ENCODE assay signal across 20 cellular contexts in the genomic region with DNA sequence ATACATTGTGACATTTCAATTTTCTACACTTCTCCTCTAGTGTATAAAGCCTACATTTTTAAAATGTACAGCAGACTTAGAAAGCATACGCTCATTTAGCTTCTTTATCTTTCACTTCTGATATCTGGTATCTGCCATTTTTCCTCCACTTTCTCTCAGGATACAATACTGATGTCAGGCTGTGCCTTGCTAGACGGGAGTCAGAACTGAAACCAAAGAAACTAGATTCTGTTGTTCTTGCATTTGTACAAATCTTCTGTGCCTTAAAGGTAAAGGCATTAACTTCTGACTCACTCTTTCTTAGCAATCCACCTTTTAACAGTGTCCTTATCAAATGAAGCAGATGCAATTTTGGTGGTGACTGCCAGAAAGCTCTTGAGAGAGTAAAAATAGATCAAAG.
DNase-seq lines count a peak whose midpoint lies in the region; ATAC-seq, FAIRE-seq and TF ChIP-seq lines count a peak whose summit lies in the region.
"Had no signal": no experiment of that assay in that cellular context is flagged by ENCODE, and none has a peak within 500 bp of the region (broad histone marks: within the 10 kb centered on the region; RNA-seq: fewer than 3 reads in every experiment).

No MANE protein-coding gene starts in this region.

- no peaks in the 10 kb centered on the region for H3K36me3 Mint-ChIP-seq in CD8-positive, alpha-beta T cell

- no TSS peak for BruUV-seq in GM12878 (replicated peaks; lab: Mats Ljungman, UMichigan)

- no peaks in the 10 kb centered on the region for H3K79me1 ChIP-seq in neuronal stem cell (ENCODE audit: low read depth, low read length)

- no peaks in the 10 kb centered on the region for H3K4me1 Mint-ChIP-seq in CD8-positive, alpha-beta T cell (ENCODE audit: low read depth)

- no peaks in the 10 kb centered on the region for H3K79me2 ChIP-seq in GM12878 (ENCODE audit: control insufficient read depth, insufficient read depth, low read length)

- H2AFZ ChIP-seq in GM12878 (ENCODE audit: control insufficient read depth, low read depth, low read length) (no peak overlapping the region), neuronal stem cell (ENCODE audit: low read length) (peak overlapping the region; percentile 36)

- TF ChIP-seq RAD21 in GM12878 (IDR thresholded peaks at IDR 0.05; ENCODE audit: insufficient read depth, low read depth, low read length) = no peak

- no peak for TF ChIP-seq POLR2A in GM12878 (IDR thresholded peaks at IDR 0.05; ENCODE audit: low read depth, low read length)

- ATAC-seq in GM12878 (peak; percentile 81), sciatic nerve (no peak)
- ATAC-seq in CD8-positive, alpha-beta T cell = no peak
- ATAC-seq: PC-3 had no signal

- SMC1A ChIA-PET in GM12878 (lab: Charles Lee; ENCODE audit: uncharacterized antibody, unreplicated experiment) = interaction anchor here (0.7 to 2.5 kb wide), 8 partner anchors 13 to 1203 kb away, joined by 3 to 8 read pairs (median 4); no protein-coding TSS in a partner anchor

- no peak overlapping the region for H3K4me3 ChIP-seq in GM12878
- H3K4me3 ChIP-seq in neuronal stem cell (ENCODE audit: low read length in 2 of 2) = no peak overlapping the region
- H3K4me3 ChIP-seq in CD8-positive, alpha-beta T cell (ENCODE audit: low read depth, low read length) = no peak overlapping the region
- no peak overlapping the region for H3K4me3 ChIP-seq in HAP-1
- H3K4me3 ChIP-seq: BLaER1 treated with 17β-estradiol and CSF1 and Interleukin-3, amounts not matched to agents 10 nM and 100 nM had no signal

- no peak overlapping the region for H2BK12ac ChIP-seq in neuronal stem cell (ENCODE audit: low read length)

- H3K27ac Mint-ChIP-seq in CD8-positive, alpha-beta T cell = no peak overlapping the region

- no peak overlapping the region for H3K4ac ChIP-seq in neuronal stem cell (ENCODE audit: low read length)

- 20% methylated on average over 2 of the region's 2 CpGs for WGBS in GM12878 (ENCODE audit: insufficient coverage, insufficient replicate concordance, low lambda C conversion rate, missing lambda C conversion rate)
- no CpG with 5 or more reads among the region's 2 CpGs for WGBS in neuronal stem cell (ENCODE audit: extremely low coverage in 2 of 2, insufficient read length in 2 of 2, insufficient replicate concordance in 1 of 2), 2 donors

- H2AK5ac ChIP-seq in neuronal stem cell (ENCODE audit: low read depth, low read length) = no peak overlapping the region

- RAD21 ChIA-PET in GM12878 (lab: Charles Lee; ENCODE audit: unreplicated experiment) = interaction anchor here (0.9 to 1.1 kb wide), 2 partner anchors 79 to 211 kb away, joined by 3 to 4 read pairs; no protein-coding TSS in a partner anchor

- no peak overlapping the region for H3K4me3 Mint-ChIP-seq in CD8-positive, alpha-beta T cell

- H2BK15ac ChIP-seq in neuronal stem cell (ENCODE audit: low read length) = no peak overlapping the region

- H3K9me3 ChIP-seq in GM12878 (replicated peaks; ENCODE audit: control insufficient read depth, insufficient read depth, low read length) = no peaks in the 10 kb centered on the region
- no peaks in the 10 kb centered on the region for H3K9me3 ChIP-seq in neuronal stem cell (replicated peaks in 1 of 2; ENCODE audit: control insufficient read depth in 2 of 2, insufficient read depth in 1 of 2, low read depth in 1 of 2, low read length in 2 of 2)
- no peaks in the 10 kb centered on the region for H3K9me3 ChIP-seq in CD8-positive, alpha-beta T cell (ENCODE audit: low read length)
- no peaks in the 10 kb centered on the region for H3K9me3 ChIP-seq in HAP-1
- H3K9me3 ChIP-seq: BLaER1 treated with 17β-estradiol and CSF1 and Interleukin-3, amounts not matched to agents 10 nM and 100 nM had no signal

- no peak overlapping the region for H2BK5ac ChIP-seq in neuronal stem cell (ENCODE audit: low read length)

- H3K27me3 ChIP-seq in GM12878 (replicated peaks in 1 of 2; ENCODE audit: control insufficient read depth in 2 of 2, insufficient read depth in 2 of 2, low read length in 1 of 2) (peaks cover 0 to 2% of the 10 kb centered on the region in 2 experiments; a peak in 1 of 4 replicates), neuronal stem cell (ENCODE audit: control insufficient read depth in 3 of 3, insufficient read depth in 3 of 3, low read depth in 1 of 3, low read length in 3 of 3) (no peaks in the 10 kb centered on the region), HAP-1 (ENCODE audit: low read depth) (no peaks in the 10 kb centered on the region)
- H3K27me3 ChIP-seq in CD8-positive, alpha-beta T cell (ENCODE audit: insufficient read depth, low read length) = no peaks in the 10 kb centered on the region
- H3K27me3 ChIP-seq: BLaER1 treated with 17β-estradiol and CSF1 and Interleukin-3, amounts not matched to agents 10 nM and 100 nM had no signal

- no peak for FAIRE-seq in GM12878 (lab: Jason Lieb, UNC)
- FAIRE-seq: GM12891 had no signal

- CTCF ChIA-PET in GM12878 (lab: Yijun Ruan, JAX) = interaction anchor here (1.1 kb wide), 1 partner anchor 90 kb away, joined by 5 read pairs; no protein-coding TSS in a partner anchor
- CTCF ChIA-PET in CD8-positive, alpha-beta T cell (lab: Charles Lee) = no interaction called here

- no peaks in the 10 kb centered on the region for H3K27me3 Mint-ChIP-seq in CD8-positive, alpha-beta T cell (ENCODE audit: low read depth)

- TF ChIP-seq EP300 in GM12878 (IDR thresholded peaks at IDR 0.05; ENCODE audit: borderline replicate concordance in 1 of 2, control insufficient read depth in 1 of 2, low read depth in 2 of 2, low read length in 2 of 2) = no peak

- no peak overlapping the region for H3K14ac ChIP-seq in neuronal stem cell (ENCODE audit: low read length)

- H3K9ac ChIP-seq in GM12878 (ENCODE audit: control insufficient read depth, insufficient read depth, low read length) = no peak overlapping the region
- H3K9ac ChIP-seq in neuronal stem cell (ENCODE audit: low read depth, low read length, poor library complexity) = no peak overlapping the region
- H3K9ac ChIP-seq: BLaER1 treated with 17β-estradiol and CSF1 and Interleukin-3, amounts not matched to agents 10 nM and 100 nM had no signal

- no peak overlapping the region for H2BK120ac ChIP-seq in neuronal stem cell (ENCODE audit: low read depth, low read length)

- H3K4me2 ChIP-seq in GM12878 (ENCODE audit: control insufficient read depth, insufficient read depth) = no peak overlapping the region
- H3K4me2 ChIP-seq in neuronal stem cell (ENCODE audit: insufficient read depth, low read length, poor library complexity, severe bottlenecking) = no peak overlapping the region

- in situ Hi-C loops in GM12878 (cut with MboI) = no loop called here
- in situ Hi-C loops in HAP-1 (cut with MboI; ENCODE audit: low sequenced_read_pairs) = no loop called here

- no peaks in the 10 kb centered on the region for H3K4me1 ChIP-seq in GM12878 (ENCODE audit: control insufficient read depth, insufficient read depth, low read length)
- no peaks in the 10 kb centered on the region for H3K4me1 ChIP-seq in neuronal stem cell (ENCODE audit: control insufficient read depth in 2 of 2, insufficient read depth in 1 of 2, low read depth in 1 of 2, low read length in 2 of 2)
- no peaks in the 10 kb centered on the region for H3K4me1 ChIP-seq in CD8-positive, alpha-beta T cell (ENCODE audit: insufficient read depth, low read length)
- peaks cover 9% of the 10 kb centered on the region for H3K4me1 ChIP-seq in HAP-1

- intact Hi-C loops in GM12878 (cut with micrococcal nuclease; ENCODE audit: unreplicated experiment) = loop anchor here (5.0 kb wide), 1 partner anchor 202 kb away; no protein-coding TSS in a partner anchor
- intact Hi-C loops in CD8-positive, alpha-beta T cell (cut with DNase I, micrococcal nuclease) = no loop called here
- intact Hi-C loops in sciatic nerve (cut with DNase I) = no loop called here

- H4K91ac ChIP-seq in neuronal stem cell (ENCODE audit: low read depth, low read length, poor library complexity) = no peak overlapping the region

- no peak overlapping the region for H3K18ac ChIP-seq in neuronal stem cell (ENCODE audit: low read length)

- H3K27ac ChIP-seq in GM12878 (ENCODE audit: control insufficient read depth, insufficient read depth) = no peak overlapping the region
- H3K27ac ChIP-seq in neuronal stem cell (replicated peaks; ENCODE audit: low read length) = no peak overlapping the region
- H3K27ac ChIP-seq in CD8-positive, alpha-beta T cell (ENCODE audit: low read depth, low read length) = no peak overlapping the region
- H3K27ac ChIP-seq: 22Rv1; BLaER1 treated with 17β-estradiol and CSF1 and Interleukin-3, amounts not matched to agents 10 nM and 100 nM; HL-60 had no signal

- H3K36me3 ChIP-seq in GM12878 (ENCODE audit: control insufficient read depth in 2 of 2, insufficient read depth in 2 of 2, low read length in 1 of 2) = no peaks in the 10 kb centered on the region
- no peaks in the 10 kb centered on the region for H3K36me3 ChIP-seq in neuronal stem cell (replicated peaks in 1 of 2; ENCODE audit: control insufficient read depth in 2 of 2, insufficient read depth in 2 of 2, low read length in 2 of 2)
- no peaks in the 10 kb centered on the region for H3K36me3 ChIP-seq in CD8-positive, alpha-beta T cell (ENCODE audit: insufficient read depth, low read length)
- H3K36me3 ChIP-seq in HAP-1 (replicated peaks) = no peaks in the 10 kb centered on the region
- H3K36me3 ChIP-seq: BLaER1 treated with 17β-estradiol and CSF1 and Interleukin-3, amounts not matched to agents 10 nM and 100 nM had no signal

- no peaks in the 10 kb centered on the region for H4K20me1 ChIP-seq in GM12878 (ENCODE audit: control insufficient read depth, insufficient read depth)
- H4K20me1 ChIP-seq: BLaER1 treated with 17β-estradiol and CSF1 and Interleukin-3, amounts not matched to agents 10 nM and 100 nM had no signal

- no peak overlapping the region for H3K23ac ChIP-seq in neuronal stem cell (ENCODE audit: low read depth, low read length, poor library complexity)

- H4K8ac ChIP-seq in neuronal stem cell (ENCODE audit: low read depth, low read length) = no peak overlapping the region

- DNase-seq in DMS79 treated with DMSO at 0.1 percent for 48 hours (lab: John Stamatoyannopoulos, UW) = peak; percentile 26
- no peak for DNase-seq in DMS79 (lab: John Stamatoyannopoulos, UW)
- DNase-seq in NCI-H226 = peak; percentile 26
- DNase-seq in GM12878 (ENCODE audit: low read depth, low spot score) = no peak
- DNase-seq in neuronal stem cell (ENCODE audit: low spot score) = no peak
- no peak for DNase-seq in CD8-positive, alpha-beta T cell
- DNase-seq in sciatic nerve (ENCODE audit: low spot score) = no peak
- no peak for DNase-seq in HAP-1 (ENCODE audit: low spot score in 2 of 2)
- DNase-seq: COR-L47; DMS153; GOT3; NCI-H1930; NCI-H2227 treated with DMSO at 0.1 percent for 48 hours; NCI-H526; NK-92 treated with Interleukin-12 subunit alpha and Interleukin-12 subunit beta, amount 100 ng/mL, for 24 hours; PC-3 had no signal

- no peaks in the 10 kb centered on the region for H3K9me3 Mint-ChIP-seq in CD8-positive, alpha-beta T cell

- TF ChIP-seq CTCF in GM12878 (IDR thresholded peaks at IDR 0.05 in 2 of 3, conservative IDR thresholded peaks at IDR 0.05 in 1 of 3; ENCODE audit: control insufficient read depth in 2 of 3, extremely low read depth in 1 of 3, insufficient read depth in 1 of 3, low read depth in 3 of 3, low read length in 3 of 3) = no peak
- TF ChIP-seq CTCF in CD8-positive, alpha-beta T cell (IDR thresholded peaks at IDR 0.05) = no peak

- POLR2A ChIA-PET in GM12878 (lab: Charles Lee) = interaction anchor here (0.7 kb wide), 1 partner anchor 33 kb away, joined by 3 read pairs; no protein-coding TSS in a partner anchor
- POLR2A ChIA-PET in CD8-positive, alpha-beta T cell (lab: Charles Lee) = no interaction called here

Comparison
In these comparisons a context has a peak if more than half of its experiments do, and no peak if none do; other contexts are left out.
1. DNase-seq: peak in DMS79 treated with DMSO at 0.1 percent for 48 hours (single experiment) and NCI-H226 (single experiment); none in DMS79 (single experiment), GM12878 (single experiment), neuronal stem cell (single experiment), CD8-positive, alpha-beta T cell (0 of 7), sciatic nerve (single experiment) and HAP-1 (0 of 2).